Comparison of ENCODE assay signal across 2 cellular contexts in the genomic region with DNA sequence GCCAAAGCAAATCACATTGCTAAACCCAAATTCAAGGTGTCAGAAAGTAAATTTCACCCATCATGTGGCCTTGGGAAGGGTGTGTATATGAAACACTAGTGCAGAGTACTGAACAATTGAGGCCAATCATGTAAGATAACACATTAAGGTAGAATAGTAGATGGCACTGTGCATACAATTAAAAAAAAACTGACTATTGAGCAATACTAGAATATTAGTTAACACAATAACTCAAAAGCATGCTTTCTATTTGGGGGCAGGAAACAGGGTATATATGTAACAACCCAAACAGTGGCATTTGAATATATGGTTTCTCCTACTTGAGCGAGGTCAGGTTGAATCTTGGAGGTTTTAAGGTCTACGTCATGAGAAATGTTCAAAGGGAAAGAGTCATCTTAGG.
TF ChIP-seq lines count a peak whose summit lies in the region.

No MANE protein-coding gene starts in this region.

TF ChIP-seq in HepG2, 621 proteins besides CTCF, POLR2A, EP300 and RAD21:
- TF ChIP-seq CEBPB (IDR thresholded peaks at IDR 0.05; ENCODE audit: borderline replicate concordance, low read depth, low read length) = peak; percentile 63
- TF ChIP-seq, protein P1, sequence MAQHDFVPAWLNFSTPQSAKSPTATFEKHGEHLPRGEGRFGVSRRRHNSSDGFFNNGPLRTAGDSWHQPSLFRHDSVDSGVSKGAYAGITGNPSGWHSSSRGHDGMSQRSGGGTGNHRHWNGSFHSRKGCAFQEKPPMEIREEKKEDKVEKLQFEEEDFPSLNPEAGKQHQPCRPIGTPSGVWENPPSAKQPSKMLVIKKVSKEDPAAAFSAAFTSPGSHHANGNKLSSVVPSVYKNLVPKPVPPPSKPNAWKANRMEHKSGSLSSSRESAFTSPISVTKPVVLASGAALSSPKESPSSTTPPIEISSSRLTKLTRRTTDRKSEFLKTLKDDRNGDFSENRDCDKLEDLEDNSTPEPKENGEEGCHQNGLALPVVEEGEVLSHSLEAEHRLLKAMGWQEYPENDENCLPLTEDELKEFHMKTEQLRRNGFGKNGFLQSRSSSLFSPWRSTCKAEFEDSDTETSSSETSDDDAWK (CRISPR knock-in tag; IDR thresholded peaks at IDR 0.05) = no peak

TF ChIP-seq in IMR-90, 13 proteins besides CTCF, POLR2A, EP300 and RAD21:
- TF ChIP-seq SMC3 (IDR thresholded peaks at IDR 0.05; ENCODE audit: low read depth, low read length) (no peak), CEBPB (IDR thresholded peaks at IDR 0.05; ENCODE audit: low read depth, low read length) (0 out of 2 replicates have a peak, but pooled peaks have one; percentile 30), NFE2L2 (IDR thresholded peaks at IDR 0.05; ENCODE audit: low read depth, low read length) (no peak)
TF ChIP-seq in IMR-90: peak in this region for 1.
